ENCODE assay signal across 18 cellular contexts in the genomic region with DNA sequence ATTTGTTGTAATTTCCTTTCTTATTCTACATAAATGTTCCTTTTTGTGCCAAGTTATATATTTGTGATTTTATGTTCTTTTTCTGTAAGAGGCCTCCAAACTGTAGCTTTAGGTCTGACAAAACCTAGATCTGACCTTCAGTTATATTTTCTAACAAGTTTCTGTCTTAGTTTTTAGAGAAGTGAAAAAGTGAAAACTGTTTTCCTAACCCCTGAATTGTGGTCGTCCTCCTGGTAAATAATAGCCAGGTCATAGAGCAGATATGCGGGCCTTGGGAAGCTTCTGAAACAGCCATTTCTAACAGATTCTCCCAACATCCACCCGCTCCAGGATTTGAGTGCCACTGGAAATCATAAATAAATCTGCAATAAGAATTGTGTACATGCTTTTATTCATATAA.
DNase-seq lines count a peak whose midpoint lies in the region; ATAC-seq lines count a peak whose summit lies in the region.
"Had no signal": no experiment of that assay in that cellular context is flagged by ENCODE, and none has a peak within 500 bp of the region (broad histone marks: within the 10 kb centered on the region; RNA-seq: fewer than 3 reads in every experiment).

No MANE protein-coding gene starts in this region.

- peak; percentile 77 for DNase-seq in MV-4-11 (lab: John Stamatoyannopoulos, UW)
- no peak for DNase-seq in NCI-H128 (lab: John Stamatoyannopoulos, UW; ENCODE audit: unreplicated experiment)
- DNase-seq in LoVo (ENCODE audit: low spot score): no peak
- DNase-seq in immature natural killer cell: no peak
- no peak for DNase-seq in stimulated activated CD4-positive, alpha-beta T cell treated with anti-CD3 and anti-CD28 coated beads, Interleukin-12 subunit alpha, Interleukin-12 subunit beta, amount 100 ng/mL, for 4 hours
- DNase-seq: CD8-positive, alpha-beta memory T cell; DMS79; H9; IMR-90; Karpas-422; MM.1S; NCI-H1417; NCI-H187 treated with DMSO at 0.1 percent for 48 hours; NCI-H526 treated with DMSO at 0.1 percent for 48 hours; NK-92 treated with Interleukin-12 subunit alpha and Interleukin-12 subunit beta, amount 100 ng/mL, for 24 hours had no signal

- H3K4me1 Mint-ChIP-seq in immature natural killer cell: no peaks in the 10 kb centered on the region

- ATAC-seq in GM18498 (IDR thresholded peaks at IDR 0.05; ENCODE audit: unreplicated experiment) (peak; percentile 41), GM18909 (IDR thresholded peaks at IDR 0.05; ENCODE audit: poor library complexity, unreplicated experiment) (peak; percentile 71), HG02759 (IDR thresholded peaks at IDR 0.05; ENCODE audit: unreplicated experiment) (peak; percentile 46)

- peaks cover 0 to 4% (median 2%) of the 10 kb centered on the region in 6 donors for H3K9me3 Mint-ChIP-seq in immature natural killer cell

- H3K4me3 Mint-ChIP-seq in immature natural killer cell: no peak overlapping the region
- H3K4me3 Mint-ChIP-seq: CD8-positive, alpha-beta memory T cell; H9 had no signal

- H3K27me3 Mint-ChIP-seq in immature natural killer cell (ENCODE audit: low read depth in 3 of 3): peaks cover 0 to 1% (median 0%) of the 10 kb centered on the region in 3 donors
- H3K27me3 Mint-ChIP-seq: CD8-positive, alpha-beta memory T cell had no signal

- H3K36me3 Mint-ChIP-seq in immature natural killer cell: no peaks in the 10 kb centered on the region
- H3K36me3 Mint-ChIP-seq: CD8-positive, alpha-beta memory T cell had no signal

- H3K27ac Mint-ChIP-seq in immature natural killer cell: no peak overlapping the region
- H3K27ac Mint-ChIP-seq: CD8-positive, alpha-beta memory T cell had no signal
